8 cellular contexts compared by ENCODE assay signal in genomic region chr20:51801220-51801991, GRCh38. TPM values are rescaled to one million over a fixed set of nuclear protein-coding genes. Genes with fewer than 3 reads are reported as not detected.
DNase-seq lines count a peak whose midpoint lies in the region; ATAC-seq, FAIRE-seq and TF ChIP-seq lines count a peak whose summit lies in the region.

No MANE protein-coding gene starts in this region.

- peak overlapping the region; percentile 65 for H3K9ac ChIP-seq in HepG2 (ENCODE audit: insufficient read depth, low read depth, low read length)

- BruUV-seq in MCF 10A (replicated peaks; lab: Mats Ljungman, UMichigan) (no TSS peak), HepG2 (replicated peaks; lab: Mats Ljungman, UMichigan) (no TSS peak)

- H3K4me3 Mint-ChIP-seq in activated CD8-positive, alpha-beta T cell treated with anti-CD3 and anti-CD28 coated beads for 36 hours: peak overlapping the region; percentile 59
- no peak overlapping the region for H3K4me3 Mint-ChIP-seq in activated CD8-positive, alpha-beta T cell treated with anti-CD3 and anti-CD28 coated beads, Interleukin-2, amount 10 ng/mL, durations not matched to agents 7 days and 5 days
- peak overlapping the region; percentile 63 for H3K4me3 Mint-ChIP-seq in MCF 10A (ENCODE audit: unreplicated experiment)

- no peak overlapping the region for H3K27ac Mint-ChIP-seq in activated CD8-positive, alpha-beta T cell treated with anti-CD3 and anti-CD28 coated beads for 36 hours
- no peak overlapping the region for H3K27ac Mint-ChIP-seq in activated CD8-positive, alpha-beta T cell treated with anti-CD3 and anti-CD28 coated beads, Interleukin-2, amount 10 ng/mL, durations not matched to agents 7 days and 5 days
- no peak overlapping the region for H3K27ac Mint-ChIP-seq in MCF 10A (ENCODE audit: low read depth, unreplicated experiment)
- no peak overlapping the region for H3K27ac Mint-ChIP-seq in activated naive CD4-positive, alpha-beta T cell treated with anti-CD3 and anti-CD28 coated beads, Interleukin-2, amount 50 U/mL, for 72 hours

- no peak for TF ChIP-seq POLR2A in HepG2 (IDR thresholded peaks at IDR 0.05; ENCODE audit: insufficient read depth in 1 of 2, low read depth in 2 of 2, low read length in 2 of 2)

- peaks cover 51% of the 10 kb centered on the region for H3K4me1 ChIP-seq in HepG2 (ENCODE audit: insufficient read depth, low read length)

- peaks cover 64% of the 10 kb centered on the region for H3K27me3 Mint-ChIP-seq in activated CD8-positive, alpha-beta T cell treated with anti-CD3 and anti-CD28 coated beads for 36 hours
- H3K27me3 Mint-ChIP-seq in activated CD8-positive, alpha-beta T cell treated with anti-CD3 and anti-CD28 coated beads, Interleukin-2, amount 10 ng/mL, durations not matched to agents 7 days and 5 days (ENCODE audit: low read depth): peaks cover 63% of the 10 kb centered on the region
- H3K27me3 Mint-ChIP-seq in MCF 10A (ENCODE audit: insufficient read depth, unreplicated experiment): no peaks in the 10 kb centered on the region

- no peaks in the 10 kb centered on the region for H3K9me3 Mint-ChIP-seq in activated CD8-positive, alpha-beta T cell treated with anti-CD3 and anti-CD28 coated beads for 36 hours
- H3K9me3 Mint-ChIP-seq in activated CD8-positive, alpha-beta T cell treated with anti-CD3 and anti-CD28 coated beads, Interleukin-2, amount 10 ng/mL, durations not matched to agents 7 days and 5 days (ENCODE audit: insufficient read depth): no peaks in the 10 kb centered on the region
- no peaks in the 10 kb centered on the region for H3K9me3 Mint-ChIP-seq in MCF 10A (ENCODE audit: unreplicated experiment)
- no peaks in the 10 kb centered on the region for H3K9me3 Mint-ChIP-seq in activated naive CD4-positive, alpha-beta T cell treated with anti-CD3 and anti-CD28 coated beads, Interleukin-2, amount 50 U/mL, for 72 hours

- FAIRE-seq in HepG2 (lab: Jason Lieb, UNC): no peak

- no peaks in the 10 kb centered on the region for H3K79me2 ChIP-seq in HepG2 (ENCODE audit: insufficient read depth, low read length)

- ATAC-seq in activated CD8-positive, alpha-beta T cell treated with anti-CD3 and anti-CD28 coated beads for 36 hours: no peak
- no peak for ATAC-seq in activated CD8-positive, alpha-beta T cell treated with anti-CD3 and anti-CD28 coated beads, Interleukin-2, amount 10 ng/mL, durations not matched to agents 7 days and 5 days
- ATAC-seq in HepG2: no peak; the same call in 1 of the 3 replicates
- no peak for ATAC-seq in activated naive CD4-positive, alpha-beta T cell treated with anti-CD3 and anti-CD28 coated beads, Interleukin-2, amount 50 U/mL, for 72 hours

- peak overlapping the region; percentile 55 to 78 (median 60) for H3K4me3 ChIP-seq in HepG2 (replicated peaks in 1 of 3; ENCODE audit: insufficient read depth in 1 of 3, low read depth in 2 of 3, low read length in 3 of 3)

- WGBS in HepG2 (ENCODE audit: low lambda C conversion rate): 26% methylated on average over 51 of the region's 53 CpGs

- H3K36me3 ChIP-seq in HepG2 (replicated peaks in 1 of 2; ENCODE audit: control insufficient read depth in 1 of 2, insufficient read depth in 2 of 2, low read length in 2 of 2): no peaks in the 10 kb centered on the region

- no peak for TF ChIP-seq RAD21 in HepG2 (CRISPR knock-in tag; IDR thresholded peaks at IDR 0.05)

- DNase-seq in activated CD8-positive, alpha-beta T cell treated with anti-CD3 and anti-CD28 coated beads for 36 hours: peak; percentile 9
- no peak for DNase-seq in activated CD8-positive, alpha-beta T cell treated with anti-CD3 and anti-CD28 coated beads, Interleukin-2, amount 10 ng/mL, durations not matched to agents 7 days and 5 days
- DNase-seq in MCF 10A (ENCODE audit: unreplicated experiment) (no peak), HepG2 (ENCODE audit: low spot score) (no peak), ureter (ENCODE audit: low spot score) (peak; percentile 43), cerebellar nuclear complex (lab: John Stamatoyannopoulos, UW) (no peak), activated gamma-delta T cell (lab: John Stamatoyannopoulos, UW) (no peak)
- DNase-seq in activated naive CD4-positive, alpha-beta T cell treated with anti-CD3 and anti-CD28 coated beads, Interleukin-2, amount 50 U/mL, for 72 hours (ENCODE audit: low spot score in 2 of 2): no peak

- in situ Hi-C loops in HepG2 (cut with HindIII; ENCODE audit: extremely low pct_ligation_motif_present, low pct_unique_long_range_greater_than_20kb): loop anchor here (5.0 kb wide), 1 partner anchor 281 kb away; no protein-coding TSS in a partner anchor

- peak overlapping the region; percentile 99 for H3K4me2 ChIP-seq in HepG2 (ENCODE audit: low read depth, low read length)

- peaks cover 8% of the 10 kb centered on the region for H3K4me1 Mint-ChIP-seq in activated CD8-positive, alpha-beta T cell treated with anti-CD3 and anti-CD28 coated beads for 36 hours (ENCODE audit: low read depth)
- peaks cover 9% of the 10 kb centered on the region for H3K4me1 Mint-ChIP-seq in activated CD8-positive, alpha-beta T cell treated with anti-CD3 and anti-CD28 coated beads, Interleukin-2, amount 10 ng/mL, durations not matched to agents 7 days and 5 days (ENCODE audit: low read depth)
- H3K4me1 Mint-ChIP-seq in MCF 10A (ENCODE audit: insufficient read depth, unreplicated experiment): no peaks in the 10 kb centered on the region

- H3K36me3 Mint-ChIP-seq in activated CD8-positive, alpha-beta T cell treated with anti-CD3 and anti-CD28 coated beads for 36 hours (ENCODE audit: low read depth): no peaks in the 10 kb centered on the region
- no peaks in the 10 kb centered on the region for H3K36me3 Mint-ChIP-seq in activated CD8-positive, alpha-beta T cell treated with anti-CD3 and anti-CD28 coated beads, Interleukin-2, amount 10 ng/mL, durations not matched to agents 7 days and 5 days (ENCODE audit: low read depth)
- H3K36me3 Mint-ChIP-seq in MCF 10A (ENCODE audit: insufficient read depth, unreplicated experiment): no peaks in the 10 kb centered on the region
- H3K36me3 Mint-ChIP-seq in activated naive CD4-positive, alpha-beta T cell treated with anti-CD3 and anti-CD28 coated beads, Interleukin-2, amount 50 U/mL, for 72 hours: no peaks in the 10 kb centered on the region

- CTCF ChIA-PET in activated CD8-positive, alpha-beta T cell treated with anti-CD3 and anti-CD28 coated beads for 36 hours (lab: Charles Lee): no interaction called here
- CTCF ChIA-PET in activated CD8-positive, alpha-beta T cell treated with anti-CD3 and anti-CD28 coated beads, Interleukin-2, amount 10 ng/mL, durations not matched to agents 7 days and 5 days (lab: Charles Lee): no interaction called here
- CTCF ChIA-PET in MCF 10A (lab: Yijun Ruan, JAX) (interaction anchor here (0.7 to 2.0 kb wide), 4 partner anchors 10 to 303 kb away, joined by 3 to 5 read pairs (median 4); no protein-coding TSS in a partner anchor), HepG2 (lab: Yijun Ruan, JAX; ENCODE audit: low intra/inter-chr PET ratio, low total read pairs) (interaction anchor here (1.0 to 2.4 kb wide), 3 partner anchors 100 to 282 kb away, joined by 3 to 18 read pairs (median 6); no protein-coding TSS in a partner anchor)

- no peaks in the 10 kb centered on the region for H4K20me1 ChIP-seq in HepG2 (ENCODE audit: insufficient read depth, low read length)

- H2AFZ ChIP-seq in HepG2 (ENCODE audit: low read length): peak overlapping the region; percentile 48

- intact Hi-C loops in activated CD8-positive, alpha-beta T cell treated with anti-CD3 and anti-CD28 coated beads for 36 hours (cut with micrococcal nuclease): loop anchor here (2.0 kb wide), 1 partner anchor 281 kb away; no protein-coding TSS in a partner anchor
- intact Hi-C loops in MCF 10A (cut with micrococcal nuclease): loop anchor here (2.0 to 5.0 kb wide), 2 partner anchors 163 to 261 kb away; no protein-coding TSS in a partner anchor
- intact Hi-C loops in HepG2 (cut with micrococcal nuclease; ENCODE audit: unreplicated experiment): loop anchor here (2.0 kb wide), 1 partner anchor 165 kb away; no protein-coding TSS in a partner anchor

- no peak for TF ChIP-seq CTCF in activated CD8-positive, alpha-beta T cell treated with anti-CD3 and anti-CD28 coated beads for 36 hours (IDR thresholded peaks at IDR 0.05)
- no peak for TF ChIP-seq CTCF in MCF 10A (IDR thresholded peaks at IDR 0.05; ENCODE audit: unreplicated experiment)
- no peak for TF ChIP-seq CTCF in HepG2 (CRISPR knock-in tag; IDR thresholded peaks at IDR 0.05)

- POLR2A ChIA-PET in activated CD8-positive, alpha-beta T cell treated with anti-CD3 and anti-CD28 coated beads for 36 hours (lab: Charles Lee): no interaction called here
- POLR2A ChIA-PET in activated CD8-positive, alpha-beta T cell treated with anti-CD3 and anti-CD28 coated beads, Interleukin-2, amount 10 ng/mL, durations not matched to agents 7 days and 5 days (lab: Charles Lee): no interaction called here
- POLR2A ChIA-PET in MCF 10A (lab: Yijun Ruan, JAX) (no interaction called here), HepG2 (lab: Yijun Ruan, JAX) (interaction anchor here (0.7 kb wide), 1 partner anchor 230 kb away, joined by 4 read pairs; no protein-coding TSS in a partner anchor)

- no peak overlapping the region for H3K27ac ChIP-seq in HepG2 (ENCODE audit: extremely low read length, insufficient read depth, low read length)

- TF ChIP-seq EP300 in HepG2 (IDR thresholded peaks at IDR 0.05; ENCODE audit: low read depth in 2 of 2, low read length in 2 of 2) (no peak), HepG2 (CRISPR knock-in tag; IDR thresholded peaks at IDR 0.05; ENCODE audit: borderline replicate concordance) (no peak)

- H3K9me3 ChIP-seq in HepG2 (ENCODE audit: low read length): no peaks in the 10 kb centered on the region

- peaks cover 2 to 49% of the 10 kb centered on the region in 2 experiments; a peak in 3 of 5 replicates for H3K27me3 ChIP-seq in HepG2 (ENCODE audit: control insufficient read depth in 1 of 2, insufficient read depth in 2 of 2, low read length in 2 of 2)

RNA-seq across cellular contexts. Expression of gene SALL4, which starts 0.9 kb away (rescaled TPM):
- under 1 TPM; 0.74 to 0.92 TPM for total RNA-seq in activated CD8-positive, alpha-beta T cell treated with anti-CD3 and anti-CD28 coated beads for 36 hours
- not detected for total RNA-seq in activated CD8-positive, alpha-beta T cell treated with anti-CD3 and anti-CD28 coated beads, Interleukin-2, amount 10 ng/mL, durations not matched to agents 7 days and 5 days
- total RNA-seq in MCF 10A (2022): 0.49 and 0.61 TPM in 2 replicates
- 0.17 and 0.33 TPM in 2 replicates for total RNA-seq in HepG2 (2016; rRNA removed; fragmentation: Illumina TruSeq; extraction: Trizol)
- total RNA-seq in HepG2 (2016; cell fraction: cytosol; rRNA removed; fragmentation: Illumina TruSeq; extraction: Trizol; ENCODE audit: low read depth): 0.09 and 0.10 TPM in 2 replicates
- total RNA-seq in HepG2 (2016; cell fraction: insoluble cytoplasmic fraction; rRNA removed; fragmentation: Illumina TruSeq; extraction: Trizol): 0.24 and 0.26 TPM in 2 replicates
- 0.24 and 0.25 TPM in 2 replicates for total RNA-seq in HepG2 (2016; cell fraction: membrane; rRNA removed; fragmentation: Illumina TruSeq; extraction: Trizol)
- total RNA-seq in HepG2 (2016; cell fraction: nucleus; rRNA removed; fragmentation: Illumina TruSeq; extraction: Trizol): 0.34 and 0.47 TPM in 2 replicates
- polyA plus RNA-seq in HepG2 (2011; rRNA removed): 1.5 and 1.8 TPM in 2 replicates
- polyA plus RNA-seq in HepG2 (2011; cell fraction: cytosol; rRNA removed): 0.56 and 0.67 TPM in 2 replicates
- 5.4 and 6.2 TPM in 2 replicates for polyA plus RNA-seq in HepG2 (2011; cell fraction: nucleus; rRNA removed)
- 2.7 and 4.4 TPM in 2 replicates for polyA plus RNA-seq in HepG2 (2012)
- polyA plus RNA-seq in HepG2 (2016; cell fraction: cytosol; fragmentation: Illumina TruSeq; extraction: Trizol; ENCODE audit: low read depth): not detected in 2 replicates
- 0.13 and 0.20 TPM in 2 replicates for polyA plus RNA-seq in HepG2 (2016; cell fraction: insoluble cytoplasmic fraction; fragmentation: Illumina TruSeq; extraction: Trizol; ENCODE audit: low read depth)
- polyA plus RNA-seq in HepG2 (2016; cell fraction: membrane; fragmentation: Illumina TruSeq; extraction: Trizol; ENCODE audit: low read depth): 0.05 and 0.10 TPM in 2 replicates
- 2.4 and 4.2 TPM in 2 replicates for polyA plus RNA-seq in HepG2 (2016; cell fraction: nucleus; fragmentation: Illumina TruSeq; extraction: Trizol; ENCODE audit: insufficient read depth, low read depth)
- 1.5 and 6.5 TPM in 2 replicates for polyA minus RNA-seq in HepG2 (2011; rRNA and poly(A)+ RNA removed; ENCODE audit: low replicate concordance)
- polyA minus RNA-seq in HepG2 (2011; cell fraction: cytosol; rRNA and poly(A)+ RNA removed): 1.4 and 1.5 TPM in 2 replicates
- 2.0 and 2.1 TPM in 2 replicates for polyA minus RNA-seq in HepG2 (2011; cell fraction: nucleus; rRNA and poly(A)+ RNA removed)
- total RNA-seq in ureter: 2.3 TPM
- under 1 TPM; 0.12 to 0.36 TPM for total RNA-seq in activated naive CD4-positive, alpha-beta T cell treated with anti-CD3 and anti-CD28 coated beads, Interleukin-2, amount 50 U/mL, for 72 hours

RNA-seq across cellular contexts. Expression of gene ATP9A, which starts 33.2 kb away (rescaled TPM):
- under 1 TPM; 0.58 to 0.65 TPM for total RNA-seq in activated CD8-positive, alpha-beta T cell treated with anti-CD3 and anti-CD28 coated beads for 36 hours
- under 1 TPM in 1 of 2 experiments, not detected in 1; 0.05 TPM for total RNA-seq in activated CD8-positive, alpha-beta T cell treated with anti-CD3 and anti-CD28 coated beads, Interleukin-2, amount 10 ng/mL, durations not matched to agents 7 days and 5 days
- total RNA-seq in MCF 10A (2022) (7.3 and 16.4 TPM in 2 replicates), HepG2 (2016; rRNA removed; fragmentation: Illumina TruSeq; extraction: Trizol) (11.0 and 11.8 TPM in 2 replicates), ureter (64.5 TPM)
- 2.4 and 3.0 TPM in 2 replicates for total RNA-seq in HepG2 (2016; cell fraction: cytosol; rRNA removed; fragmentation: Illumina TruSeq; extraction: Trizol; ENCODE audit: low read depth)
- total RNA-seq in HepG2 (2016; cell fraction: insoluble cytoplasmic fraction; rRNA removed; fragmentation: Illumina TruSeq; extraction: Trizol): 10.1 and 11.8 TPM in 2 replicates
- total RNA-seq in HepG2 (2016; cell fraction: membrane; rRNA removed; fragmentation: Illumina TruSeq; extraction: Trizol): 5.1 and 5.8 TPM in 2 replicates
- total RNA-seq in HepG2 (2016; cell fraction: nucleus; rRNA removed; fragmentation: Illumina TruSeq; extraction: Trizol): 13.2 and 14.5 TPM in 2 replicates
- polyA plus RNA-seq in HepG2 (2011; rRNA removed): 18.5 and 19.2 TPM in 2 replicates
- 13.2 and 14.1 TPM in 2 replicates for polyA plus RNA-seq in HepG2 (2011; cell fraction: cytosol; rRNA removed)
- 31.8 and 35.3 TPM in 2 replicates for polyA plus RNA-seq in HepG2 (2011; cell fraction: nucleus; rRNA removed)
- 23.4 and 25.1 TPM in 2 replicates for polyA plus RNA-seq in HepG2 (2012)
- 0.52 and 0.55 TPM in 2 replicates for polyA plus RNA-seq in HepG2 (2016; cell fraction: cytosol; fragmentation: Illumina TruSeq; extraction: Trizol; ENCODE audit: low read depth)
- polyA plus RNA-seq in HepG2 (2016; cell fraction: insoluble cytoplasmic fraction; fragmentation: Illumina TruSeq; extraction: Trizol; ENCODE audit: low read depth): 6.8 and 7.8 TPM in 2 replicates
- 2.0 and 2.2 TPM in 2 replicates for polyA plus RNA-seq in HepG2 (2016; cell fraction: membrane; fragmentation: Illumina TruSeq; extraction: Trizol; ENCODE audit: low read depth)
- polyA plus RNA-seq in HepG2 (2016; cell fraction: nucleus; fragmentation: Illumina TruSeq; extraction: Trizol; ENCODE audit: insufficient read depth, low read depth): 14.8 and 15.7 TPM in 2 replicates
- polyA minus RNA-seq in HepG2 (2011; rRNA and poly(A)+ RNA removed; ENCODE audit: low replicate concordance): 30.7 and 75.7 TPM in 2 replicates
- 25.1 and 28.6 TPM in 2 replicates for polyA minus RNA-seq in HepG2 (2011; cell fraction: cytosol; rRNA and poly(A)+ RNA removed)
- polyA minus RNA-seq in HepG2 (2011; cell fraction: nucleus; rRNA and poly(A)+ RNA removed): 37.2 and 39.9 TPM in 2 replicates
- 1 to 10 TPM in 1 of 2 donors, under 1 TPM in 1; 0.07 to 4.1 TPM for total RNA-seq in activated naive CD4-positive, alpha-beta T cell treated with anti-CD3 and anti-CD28 coated beads, Interleukin-2, amount 50 U/mL, for 72 hours

Comparison
In these comparisons a context has a peak if more than half of its experiments do, and no peak if none do; other contexts are left out.
1. DNase-seq: peak in activated CD8-positive, alpha-beta T cell treated with anti-CD3 and anti-CD28 coated beads for 36 hours (single experiment) and ureter (single experiment); none in activated CD8-positive, alpha-beta T cell treated with anti-CD3 and anti-CD28 coated beads, Interleukin-2, amount 10 ng/mL, durations not matched to agents 7 days and 5 days (single experiment), MCF 10A (single experiment), HepG2 (single experiment), cerebellar nuclear complex (0 of 2), activated naive CD4-positive, alpha-beta T cell treated with anti-CD3 and anti-CD28 coated beads, Interleukin-2, amount 50 U/mL, for 72 hours (0 of 2) and activated gamma-delta T cell (single experiment).
2. CTCF ChIA-PET loops: an anchor here in MCF 10A (0.7 to 2.0 kb wide) and HepG2 (1.0 to 2.4 kb wide); none called in activated CD8-positive, alpha-beta T cell treated with anti-CD3 and anti-CD28 coated beads for 36 hours and activated CD8-positive, alpha-beta T cell treated with anti-CD3 and anti-CD28 coated beads, Interleukin-2, amount 10 ng/mL, durations not matched to agents 7 days and 5 days.